In genomic region chr2:223950448-223951347, GRCh38 we compare ENCODE assay signal across 11 cellular contexts. TPM values are rescaled to one million over a fixed set of nuclear protein-coding genes. Genes with fewer than 3 reads are reported as not detected.
DNase-seq lines count a peak whose midpoint lies in the region; ATAC-seq, FAIRE-seq and TF ChIP-seq lines count a peak whose summit lies in the region.
"Had no signal": no experiment of that assay in that cellular context is flagged by ENCODE, and none has a peak within 500 bp of the region (broad histone marks: within the 10 kb centered on the region; RNA-seq: fewer than 3 reads in every experiment).

No MANE protein-coding gene starts in this region.

- intact Hi-C loops in prostate gland (cut with DNase I) (no loop called here), Right ventricle myocardium inferior (cut with DNase I) (no loop called here)

- no peak for TF ChIP-seq CTCF in OCI-LY1 (IDR thresholded peaks at IDR 0.05; ENCODE audit: low read length)
- TF ChIP-seq CTCF in bronchial epithelial cell (IDR thresholded peaks at IDR 0.05; ENCODE audit: insufficient read depth, low read length, severe bottlenecking): no peak
- no peak for TF ChIP-seq CTCF in prostate gland (IDR thresholded peaks at IDR 0.05)

- H3K4me2 ChIP-seq in OCI-LY1 (ENCODE audit: low read length): no peak overlapping the region

- no peak for FAIRE-seq in bronchial epithelial cell (lab: Jason Lieb, UNC)

- H2AFZ ChIP-seq in OCI-LY1 (ENCODE audit: low read length): peak overlapping the region; percentile 56; the same call in 1 of the 2 replicates

- no peaks in the 10 kb centered on the region for H3F3A ChIP-seq in OCI-LY1 (ENCODE audit: insufficient read depth, low read length)

- H3K4me1 Mint-ChIP-seq in T-helper 2 cell treated with Interferon-gamma antibody and Interleukin-4, amounts not matched to agents 5 μg/mL and 100 μg/mL, for 36 hours (ENCODE audit: low read depth): peaks cover 46% of the 10 kb centered on the region

- H3K36me3 ChIP-seq in OCI-LY1 (ENCODE audit: insufficient read depth, low read length) (no peaks in the 10 kb centered on the region), bronchial epithelial cell (ENCODE audit: control insufficient read depth, insufficient read depth, low read length) (no peaks in the 10 kb centered on the region), prostate gland (no peaks in the 10 kb centered on the region)

- peak overlapping the region; percentile 90 for H3K27ac Mint-ChIP-seq in T-helper 2 cell treated with Interferon-gamma antibody and Interleukin-4, amounts not matched to agents 5 μg/mL and 100 μg/mL, for 36 hours

- ATAC-seq in Right ventricle myocardium inferior: no peak
- ATAC-seq: psoas muscle had no signal

- no peak overlapping the region for H3K4me3 Mint-ChIP-seq in T-helper 2 cell treated with Interferon-gamma antibody and Interleukin-4, amounts not matched to agents 5 μg/mL and 100 μg/mL, for 36 hours

- H3K27ac ChIP-seq in OCI-LY1 (ENCODE audit: low read depth, low read length, poor library complexity, severe bottlenecking): peak overlapping the region; percentile 29
- H3K27ac ChIP-seq in prostate gland: peak overlapping the region; percentile 32 to 69
- H3K27ac ChIP-seq: psoas muscle had no signal

- no peak for TF ChIP-seq POLR2A in prostate gland (IDR thresholded peaks at IDR 0.05)

- H3K9ac ChIP-seq in OCI-LY1 (ENCODE audit: low read length): no peak overlapping the region

- H3K4me1 ChIP-seq in OCI-LY1 (ENCODE audit: insufficient read depth, low read length, severe bottlenecking) (peaks cover 50% of the 10 kb centered on the region), prostate gland (replicated peaks) (peaks cover 4% of the 10 kb centered on the region)
- H3K4me1 ChIP-seq: psoas muscle had no signal

- no peaks in the 10 kb centered on the region for H3K79me2 ChIP-seq in OCI-LY1 (ENCODE audit: insufficient read depth, low read length)

- no peaks in the 10 kb centered on the region for H3K9me2 ChIP-seq in OCI-LY1 (ENCODE audit: low read depth, low read length)

- no peak for DNase-seq in T-helper 2 cell treated with Interferon-gamma antibody and Interleukin-4, amounts not matched to agents 5 μg/mL and 100 μg/mL, for 36 hours (ENCODE audit: low spot score)
- DNase-seq in T-helper 2 cell (no peak), bronchial epithelial cell (ENCODE audit: low read depth) (peak; percentile 66), prostate gland (ENCODE audit: low spot score) (peak; percentile 29), Right ventricle myocardium inferior (ENCODE audit: missing footprints) (no peak), NCI-H128 (lab: John Stamatoyannopoulos, UW; ENCODE audit: unreplicated experiment) (no peak), SHP77 treated with DMSO at 0.1 percent for 48 hours (lab: John Stamatoyannopoulos, UW) (no peak)
- DNase-seq: EL, NCI-H2081 treated with DMSO at 0.1 percent for 48 hours, psoas muscle had no signal

- H3K36me3 Mint-ChIP-seq in T-helper 2 cell treated with Interferon-gamma antibody and Interleukin-4, amounts not matched to agents 5 μg/mL and 100 μg/mL, for 36 hours (ENCODE audit: low read depth): no peaks in the 10 kb centered on the region

- no peaks in the 10 kb centered on the region for H3K9me3 Mint-ChIP-seq in T-helper 2 cell treated with Interferon-gamma antibody and Interleukin-4, amounts not matched to agents 5 μg/mL and 100 μg/mL, for 36 hours

- H3K27me3 ChIP-seq in OCI-LY1 (ENCODE audit: insufficient read depth, low read length) (no peaks in the 10 kb centered on the region), bronchial epithelial cell (ENCODE audit: control insufficient read depth, insufficient read depth, low read length) (no peaks in the 10 kb centered on the region), prostate gland (replicated peaks; ENCODE audit: insufficient read depth) (no peaks in the 10 kb centered on the region)

- 42% methylated on average over 3 of the region's 3 CpGs for WGBS in prostate gland

- H3K9me3 ChIP-seq in OCI-LY1 (ENCODE audit: low read length): no peaks in the 10 kb centered on the region
- no peaks in the 10 kb centered on the region for H3K9me3 ChIP-seq in prostate gland
- H3K9me3 ChIP-seq: psoas muscle had no signal

- no peaks in the 10 kb centered on the region for H4K20me1 ChIP-seq in OCI-LY1 (ENCODE audit: insufficient read depth, low read length)

- H3K4me3 ChIP-seq in OCI-LY1 (ENCODE audit: low read depth, low read length, poor library complexity, severe bottlenecking): no peak overlapping the region
- H3K4me3 ChIP-seq in bronchial epithelial cell (ENCODE audit: low read depth, low read length): no peak overlapping the region
- no peak overlapping the region for H3K4me3 ChIP-seq in prostate gland
- H3K4me3 ChIP-seq: psoas muscle had no signal

- H3K27me3 Mint-ChIP-seq in T-helper 2 cell treated with Interferon-gamma antibody and Interleukin-4, amounts not matched to agents 5 μg/mL and 100 μg/mL, for 36 hours (ENCODE audit: low read depth): no peaks in the 10 kb centered on the region

RNA-seq across cellular contexts. Expression of gene WDFY1, which starts 5.6 kb away (rescaled TPM):
- 92.7 and 111 TPM in 2 replicates for total RNA-seq in bronchial epithelial cell
- 10 to 100 TPM; 38.8 to 42.9 TPM for total RNA-seq in prostate gland
- total RNA-seq in Right ventricle myocardium inferior: 13.4 TPM

RNA-seq across cellular contexts. Expression of gene MRPL44, which starts 6.6 kb away (rescaled TPM):
- total RNA-seq in bronchial epithelial cell (25.7 and 32.9 TPM in 2 replicates), prostate gland (10 to 100 TPM; 33.1 to 33.5 TPM), Right ventricle myocardium inferior (36.5 TPM)

Comparison
In these comparisons a context has a peak if more than half of its experiments do, and no peak if none do; other contexts are left out.
1. DNase-seq: peak in bronchial epithelial cell (single experiment) and prostate gland (single experiment); none in T-helper 2 cell treated with Interferon-gamma antibody and Interleukin-4, amounts not matched to agents 5 μg/mL and 100 μg/mL, for 36 hours (single experiment), T-helper 2 cell (0 of 5), Right ventricle myocardium inferior (single experiment), NCI-H128 (single experiment) and SHP77 treated with DMSO at 0.1 percent for 48 hours (single experiment).